In genomic region chr11:88420165-88420781, GRCh38 we compare ENCODE assay signal across 1 cellular context.
A peak's percentile ranks its signal among the peaks of the same experiment; 100 is the strongest.
TF ChIP-seq lines count a peak whose summit lies in the region.

No MANE protein-coding gene starts in this region.

TF ChIP-seq in K562, 482 proteins besides CTCF, POLR2A, EP300 and RAD21 (continued from another document and continues in another):
- TF ChIP-seq, protein P1, sequence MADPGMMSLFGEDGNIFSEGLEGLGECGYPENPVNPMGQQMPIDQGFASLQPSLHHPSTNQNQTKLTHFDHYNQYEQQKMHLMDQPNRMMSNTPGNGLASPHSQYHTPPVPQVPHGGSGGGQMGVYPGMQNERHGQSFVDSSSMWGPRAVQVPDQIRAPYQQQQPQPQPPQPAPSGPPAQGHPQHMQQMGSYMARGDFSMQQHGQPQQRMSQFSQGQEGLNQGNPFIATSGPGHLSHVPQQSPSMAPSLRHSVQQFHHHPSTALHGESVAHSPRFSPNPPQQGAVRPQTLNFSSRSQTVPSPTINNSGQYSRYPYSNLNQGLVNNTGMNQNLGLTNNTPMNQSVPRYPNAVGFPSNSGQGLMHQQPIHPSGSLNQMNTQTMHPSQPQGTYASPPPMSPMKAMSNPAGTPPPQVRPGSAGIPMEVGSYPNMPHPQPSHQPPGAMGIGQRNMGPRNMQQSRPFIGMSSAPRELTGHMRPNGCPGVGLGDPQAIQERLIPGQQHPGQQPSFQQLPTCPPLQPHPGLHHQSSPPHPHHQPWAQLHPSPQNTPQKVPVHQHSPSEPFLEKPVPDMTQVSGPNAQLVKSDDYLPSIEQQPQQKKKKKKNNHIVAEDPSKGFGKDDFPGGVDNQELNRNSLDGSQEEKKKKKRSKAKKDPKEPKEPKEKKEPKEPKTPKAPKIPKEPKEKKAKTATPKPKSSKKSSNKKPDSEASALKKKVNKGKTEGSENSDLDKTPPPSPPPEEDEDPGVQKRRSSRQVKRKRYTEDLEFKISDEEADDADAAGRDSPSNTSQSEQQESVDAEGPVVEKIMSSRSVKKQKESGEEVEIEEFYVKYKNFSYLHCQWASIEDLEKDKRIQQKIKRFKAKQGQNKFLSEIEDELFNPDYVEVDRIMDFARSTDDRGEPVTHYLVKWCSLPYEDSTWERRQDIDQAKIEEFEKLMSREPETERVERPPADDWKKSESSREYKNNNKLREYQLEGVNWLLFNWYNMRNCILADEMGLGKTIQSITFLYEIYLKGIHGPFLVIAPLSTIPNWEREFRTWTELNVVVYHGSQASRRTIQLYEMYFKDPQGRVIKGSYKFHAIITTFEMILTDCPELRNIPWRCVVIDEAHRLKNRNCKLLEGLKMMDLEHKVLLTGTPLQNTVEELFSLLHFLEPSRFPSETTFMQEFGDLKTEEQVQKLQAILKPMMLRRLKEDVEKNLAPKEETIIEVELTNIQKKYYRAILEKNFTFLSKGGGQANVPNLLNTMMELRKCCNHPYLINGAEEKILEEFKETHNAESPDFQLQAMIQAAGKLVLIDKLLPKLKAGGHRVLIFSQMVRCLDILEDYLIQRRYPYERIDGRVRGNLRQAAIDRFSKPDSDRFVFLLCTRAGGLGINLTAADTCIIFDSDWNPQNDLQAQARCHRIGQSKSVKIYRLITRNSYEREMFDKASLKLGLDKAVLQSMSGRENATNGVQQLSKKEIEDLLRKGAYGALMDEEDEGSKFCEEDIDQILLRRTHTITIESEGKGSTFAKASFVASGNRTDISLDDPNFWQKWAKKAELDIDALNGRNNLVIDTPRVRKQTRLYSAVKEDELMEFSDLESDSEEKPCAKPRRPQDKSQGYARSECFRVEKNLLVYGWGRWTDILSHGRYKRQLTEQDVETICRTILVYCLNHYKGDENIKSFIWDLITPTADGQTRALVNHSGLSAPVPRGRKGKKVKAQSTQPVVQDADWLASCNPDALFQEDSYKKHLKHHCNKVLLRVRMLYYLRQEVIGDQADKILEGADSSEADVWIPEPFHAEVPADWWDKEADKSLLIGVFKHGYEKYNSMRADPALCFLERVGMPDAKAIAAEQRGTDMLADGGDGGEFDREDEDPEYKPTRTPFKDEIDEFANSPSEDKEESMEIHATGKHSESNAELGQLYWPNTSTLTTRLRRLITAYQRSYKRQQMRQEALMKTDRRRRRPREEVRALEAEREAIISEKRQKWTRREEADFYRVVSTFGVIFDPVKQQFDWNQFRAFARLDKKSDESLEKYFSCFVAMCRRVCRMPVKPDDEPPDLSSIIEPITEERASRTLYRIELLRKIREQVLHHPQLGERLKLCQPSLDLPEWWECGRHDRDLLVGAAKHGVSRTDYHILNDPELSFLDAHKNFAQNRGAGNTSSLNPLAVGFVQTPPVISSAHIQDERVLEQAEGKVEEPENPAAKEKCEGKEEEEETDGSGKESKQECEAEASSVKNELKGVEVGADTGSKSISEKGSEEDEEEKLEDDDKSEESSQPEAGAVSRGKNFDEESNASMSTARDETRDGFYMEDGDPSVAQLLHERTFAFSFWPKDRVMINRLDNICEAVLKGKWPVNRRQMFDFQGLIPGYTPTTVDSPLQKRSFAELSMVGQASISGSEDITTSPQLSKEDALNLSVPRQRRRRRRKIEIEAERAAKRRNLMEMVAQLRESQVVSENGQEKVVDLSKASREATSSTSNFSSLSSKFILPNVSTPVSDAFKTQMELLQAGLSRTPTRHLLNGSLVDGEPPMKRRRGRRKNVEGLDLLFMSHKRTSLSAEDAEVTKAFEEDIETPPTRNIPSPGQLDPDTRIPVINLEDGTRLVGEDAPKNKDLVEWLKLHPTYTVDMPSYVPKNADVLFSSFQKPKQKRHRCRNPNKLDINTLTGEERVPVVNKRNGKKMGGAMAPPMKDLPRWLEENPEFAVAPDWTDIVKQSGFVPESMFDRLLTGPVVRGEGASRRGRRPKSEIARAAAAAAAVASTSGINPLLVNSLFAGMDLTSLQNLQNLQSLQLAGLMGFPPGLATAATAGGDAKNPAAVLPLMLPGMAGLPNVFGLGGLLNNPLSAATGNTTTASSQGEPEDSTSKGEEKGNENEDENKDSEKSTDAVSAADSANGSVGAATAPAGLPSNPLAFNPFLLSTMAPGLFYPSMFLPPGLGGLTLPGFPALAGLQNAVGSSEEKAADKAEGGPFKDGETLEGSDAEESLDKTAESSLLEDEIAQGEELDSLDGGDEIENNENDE (IDR thresholded peaks at IDR 0.05; ENCODE audit: low read depth, low read length) = no peak
- TF ChIP-seq, protein P2, sequence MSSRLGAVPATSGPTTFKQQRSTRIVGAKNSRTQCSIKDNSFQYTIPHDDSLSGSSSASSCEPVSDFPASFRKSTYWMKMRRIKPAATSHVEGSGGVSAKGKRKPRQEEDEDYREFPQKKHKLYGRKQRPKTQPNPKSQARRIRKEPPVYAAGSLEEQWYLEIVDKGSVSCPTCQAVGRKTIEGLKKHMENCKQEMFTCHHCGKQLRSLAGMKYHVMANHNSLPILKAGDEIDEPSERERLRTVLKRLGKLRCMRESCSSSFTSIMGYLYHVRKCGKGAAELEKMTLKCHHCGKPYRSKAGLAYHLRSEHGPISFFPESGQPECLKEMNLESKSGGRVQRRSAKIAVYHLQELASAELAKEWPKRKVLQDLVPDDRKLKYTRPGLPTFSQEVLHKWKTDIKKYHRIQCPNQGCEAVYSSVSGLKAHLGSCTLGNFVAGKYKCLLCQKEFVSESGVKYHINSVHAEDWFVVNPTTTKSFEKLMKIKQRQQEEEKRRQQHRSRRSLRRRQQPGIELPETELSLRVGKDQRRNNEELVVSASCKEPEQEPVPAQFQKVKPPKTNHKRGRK (tag; IDR thresholded peaks at IDR 0.05) = no peak
- TF ChIP-seq CHD4 (IDR thresholded peaks at IDR 0.05; ENCODE audit: insufficient read depth, insufficient replicate concordance, low read depth, low read length, poor library complexity, severe bottlenecking) (no peak), ILF3 (IDR thresholded peaks at IDR 0.05; ENCODE audit: borderline replicate concordance) (no peak), ZNF395 (CRISPR knock-in tag; IDR thresholded peaks at IDR 0.05) (no peak), ZNF764 (CRISPR knock-in tag; IDR thresholded peaks at IDR 0.05; ENCODE audit: low read depth) (no peak), IRF1 (CRISPR knock-in tag; IDR thresholded peaks at IDR 0.05; ENCODE audit: borderline replicate concordance) (no peak), MAZ (CRISPR knock-in tag; conservative IDR thresholded peaks at IDR 0.05 in 1 of 2, IDR thresholded peaks at IDR 0.05 in 1 of 2) (0 out of 4 replicates have a peak, but pooled peaks have one; percentile 17 to 31), ZNF551 (CRISPR knock-in tag; IDR thresholded peaks at IDR 0.05) (no peak), CTBP1 (IDR thresholded peaks at IDR 0.05; ENCODE audit: borderline replicate concordance) (peak; percentile 50; the same call in 1 of the 2 replicates), CCNT2 (IDR thresholded peaks at IDR 0.05; ENCODE audit: borderline replicate concordance, extremely low read depth, insufficient read length, low read depth, low read length) (no peak), FOXK1 (CRISPR knock-in tag; IDR thresholded peaks at IDR 0.05; ENCODE audit: borderline replicate concordance) (no peak), KDM2B (CRISPR knock-in tag; IDR thresholded peaks at IDR 0.05) (no peak), ZBTB33 (CRISPR knock-in tag; IDR thresholded peaks at IDR 0.05) (no peak), ERF (CRISPR knock-in tag; IDR thresholded peaks at IDR 0.05) (no peak), HINFP (tag; conservative IDR thresholded peaks at IDR 0.05; ENCODE audit: low read depth) (no peak), GATAD2B (IDR thresholded peaks at IDR 0.05; ENCODE audit: borderline replicate concordance) (no peak), ZNF146 (CRISPR knock-in tag; IDR thresholded peaks at IDR 0.05; ENCODE audit: unreplicated experiment) (no peak), THRB (CRISPR knock-in tag; conservative IDR thresholded peaks at IDR 0.05) (no peak), MEIS2 (IDR thresholded peaks at IDR 0.05; ENCODE audit: partially characterized antibody) (no peak), KLF16 (IDR thresholded peaks at IDR 0.05) (no peak), ATF1 (CRISPR knock-in tag; IDR thresholded peaks at IDR 0.05) (no peak), ATF1 (tag; IDR thresholded peaks at IDR 0.05) (peak; percentile 45), HDAC8 (tag; IDR thresholded peaks at IDR 0.05) (no peak), GABPB1 (CRISPR knock-in tag; IDR thresholded peaks at IDR 0.05) (no peak), ZNF436 (CRISPR knock-in tag; IDR thresholded peaks at IDR 0.05) (no peak), THAP7 (CRISPR knock-in tag; IDR thresholded peaks at IDR 0.05) (no peak)
- TF ChIP-seq, protein P3, sequence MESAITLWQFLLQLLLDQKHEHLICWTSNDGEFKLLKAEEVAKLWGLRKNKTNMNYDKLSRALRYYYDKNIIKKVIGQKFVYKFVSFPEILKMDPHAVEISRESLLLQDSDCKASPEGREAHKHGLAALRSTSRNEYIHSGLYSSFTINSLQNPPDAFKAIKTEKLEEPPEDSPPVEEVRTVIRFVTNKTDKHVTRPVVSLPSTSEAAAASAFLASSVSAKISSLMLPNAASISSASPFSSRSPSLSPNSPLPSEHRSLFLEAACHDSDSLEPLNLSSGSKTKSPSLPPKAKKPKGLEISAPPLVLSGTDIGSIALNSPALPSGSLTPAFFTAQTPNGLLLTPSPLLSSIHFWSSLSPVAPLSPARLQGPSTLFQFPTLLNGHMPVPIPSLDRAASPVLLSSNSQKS (CRISPR knock-in tag; IDR thresholded peaks at IDR 0.05) = no peak
- TF ChIP-seq, protein P4, sequence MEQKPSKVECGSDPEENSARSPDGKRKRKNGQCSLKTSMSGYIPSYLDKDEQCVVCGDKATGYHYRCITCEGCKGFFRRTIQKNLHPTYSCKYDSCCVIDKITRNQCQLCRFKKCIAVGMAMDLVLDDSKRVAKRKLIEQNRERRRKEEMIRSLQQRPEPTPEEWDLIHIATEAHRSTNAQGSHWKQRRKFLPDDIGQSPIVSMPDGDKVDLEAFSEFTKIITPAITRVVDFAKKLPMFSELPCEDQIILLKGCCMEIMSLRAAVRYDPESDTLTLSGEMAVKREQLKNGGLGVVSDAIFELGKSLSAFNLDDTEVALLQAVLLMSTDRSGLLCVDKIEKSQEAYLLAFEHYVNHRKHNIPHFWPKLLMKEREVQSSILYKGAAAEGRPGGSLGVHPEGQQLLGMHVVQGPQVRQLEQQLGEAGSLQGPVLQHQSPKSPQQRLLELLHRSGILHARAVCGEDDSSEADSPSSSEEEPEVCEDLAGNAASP (IDR thresholded peaks at IDR 0.05) = no peak
